In the genomic region with DNA sequence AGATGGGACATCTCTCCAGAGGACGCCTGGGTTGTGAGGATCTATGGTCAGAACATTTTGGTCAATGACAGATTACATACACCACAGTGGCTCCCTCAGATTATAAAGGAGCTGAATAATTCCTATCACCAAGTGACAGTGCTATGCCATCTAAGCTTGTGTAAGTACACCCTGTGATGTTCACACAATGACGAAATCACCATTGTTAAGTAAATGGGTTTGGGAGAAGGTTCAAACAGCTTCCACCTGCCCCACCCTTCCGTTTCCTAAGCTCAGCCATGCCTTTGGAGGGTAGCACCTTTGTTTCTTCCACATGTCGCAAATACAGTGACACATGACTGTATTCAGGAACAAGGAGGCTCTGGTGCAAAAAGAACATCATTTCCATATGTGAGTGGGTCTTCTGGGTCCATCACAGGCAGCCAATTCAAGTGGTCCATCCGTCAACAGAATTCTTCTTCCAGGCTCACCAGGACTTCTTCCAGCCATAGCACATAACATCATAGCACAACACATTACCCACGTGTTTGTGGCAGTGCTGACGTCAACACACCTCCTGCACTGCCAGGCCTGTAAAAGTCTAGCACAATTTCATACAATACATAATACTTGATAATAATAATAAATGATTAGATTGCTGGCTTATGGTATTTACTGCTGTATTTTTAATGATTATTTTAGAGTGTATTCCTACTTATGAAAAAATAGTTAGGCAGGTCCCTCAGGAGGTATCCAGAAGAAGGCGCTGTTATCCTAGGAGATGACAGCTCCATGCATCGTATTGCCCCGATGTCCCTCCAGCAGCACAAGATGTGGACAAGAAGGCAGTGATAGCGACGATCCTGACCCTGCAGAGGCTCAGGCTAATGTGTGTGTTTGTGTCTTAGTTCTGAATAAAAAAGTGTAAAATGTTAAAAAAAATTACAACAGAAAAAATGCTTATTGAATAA, we compare ENCODE assay signal across 12 cellular contexts.
DNase-seq lines count a peak whose midpoint lies in the region; TF ChIP-seq lines count a peak whose summit lies in the region.
"Had no signal": no experiment of that assay in that cellular context is flagged by ENCODE, and none has a peak within 500 bp of the region (broad histone marks: within the 10 kb centered on the region; RNA-seq: fewer than 3 reads in every experiment).

No MANE protein-coding gene starts in this region.

- H3K36me3 ChIP-seq in effector memory CD4-positive, alpha-beta T cell (ENCODE audit: control insufficient read depth, insufficient read depth, low read length) = no peaks in the 10 kb centered on the region
- H3K36me3 ChIP-seq: pancreas had no signal

- H3K4me1 Mint-ChIP-seq in HFFc6 (ENCODE audit: low read depth) = peaks cover 45% of the 10 kb centered on the region
- H3K4me1 Mint-ChIP-seq in activated CD4-positive, alpha-beta T cell treated with anti-CD3 and anti-CD28 coated beads, Interleukin-2, amount 10 ng/mL, durations not matched to agents 24 days and 14 days = peaks cover 14% of the 10 kb centered on the region

- DNase-seq in HFFc6 = no peak
- peak; percentile 91 for DNase-seq in SIG-M5 treated with dmso at 0.1 percent for 504 hours (lab: John Stamatoyannopoulos, UW; ENCODE audit: unreplicated experiment)
- DNase-seq in fibroblast of the aortic adventitia (ENCODE audit: low read depth) = peak; percentile 48
- no peak for DNase-seq in activated CD4-positive, alpha-beta T cell treated with anti-CD3 and anti-CD28 coated beads, Interleukin-2, amount 10 ng/mL, durations not matched to agents 24 days and 14 days
- no peak for DNase-seq in head of caudate nucleus
- no peak for DNase-seq in GM20000 (ENCODE audit: low spot score)
- no peak for DNase-seq in effector memory CD4-positive, alpha-beta T cell
- DNase-seq: activated CD4-positive, CD25-positive, alpha-beta regulatory T cell treated with anti-CD3 and anti-CD28 coated beads, Interleukin-2, amount 50 U/mL, for 72 hours; amygdala; NCI-H345; pancreas had no signal

- no peaks in the 10 kb centered on the region for H3K9me3 ChIP-seq in effector memory CD4-positive, alpha-beta T cell (ENCODE audit: control insufficient read depth, low read length)
- H3K9me3 ChIP-seq: pancreas had no signal

- no peak overlapping the region for H3K27ac Mint-ChIP-seq in HFFc6
- no peak overlapping the region for H3K27ac Mint-ChIP-seq in activated CD4-positive, alpha-beta T cell treated with anti-CD3 and anti-CD28 coated beads, Interleukin-2, amount 10 ng/mL, durations not matched to agents 24 days and 14 days

- intact Hi-C loops in activated CD4-positive, alpha-beta T cell treated with anti-CD3 and anti-CD28 coated beads, Interleukin-2, amount 10 ng/mL, durations not matched to agents 24 days and 14 days (cut with micrococcal nuclease) = no loop called here
- intact Hi-C loops in head of caudate nucleus (cut with DNase I) = no loop called here

- H3K27me3 Mint-ChIP-seq in HFFc6 (ENCODE audit: insufficient read depth) = peaks cover 2% of the 10 kb centered on the region; the same call in 1 of the 2 replicates
- peaks cover 11% of the 10 kb centered on the region for H3K27me3 Mint-ChIP-seq in activated CD4-positive, alpha-beta T cell treated with anti-CD3 and anti-CD28 coated beads, Interleukin-2, amount 10 ng/mL, durations not matched to agents 24 days and 14 days

- H3K9me3 Mint-ChIP-seq in HFFc6 = no peaks in the 10 kb centered on the region
- no peaks in the 10 kb centered on the region for H3K9me3 Mint-ChIP-seq in activated CD4-positive, alpha-beta T cell treated with anti-CD3 and anti-CD28 coated beads, Interleukin-2, amount 10 ng/mL, durations not matched to agents 24 days and 14 days

- peak overlapping the region in 16 of 21 experiments; percentile 21 to 84 (median 62) for H3K27ac ChIP-seq in skin epidermis
- no peak overlapping the region for H3K27ac ChIP-seq in effector memory CD4-positive, alpha-beta T cell (ENCODE audit: insufficient read depth, low read length, poor library complexity, severe bottlenecking)

- H3K4me3 Mint-ChIP-seq in HFFc6 = no peak overlapping the region; the same call in 1 of the 2 replicates
- no peak overlapping the region for H3K4me3 Mint-ChIP-seq in activated CD4-positive, alpha-beta T cell treated with anti-CD3 and anti-CD28 coated beads, Interleukin-2, amount 10 ng/mL, durations not matched to agents 24 days and 14 days

- H3K4me3 ChIP-seq in fibroblast of the aortic adventitia (ENCODE audit: low read depth, low read length) (no peak overlapping the region), skin epidermis (no peak overlapping the region)
- no peak overlapping the region for H3K4me3 ChIP-seq in effector memory CD4-positive, alpha-beta T cell (ENCODE audit: insufficient read depth, low read depth, low read length, poor library complexity, severe bottlenecking)
- H3K4me3 ChIP-seq: pancreas had no signal

- H3K4me1 ChIP-seq in effector memory CD4-positive, alpha-beta T cell (ENCODE audit: control insufficient read depth, insufficient read depth, low read length, poor library complexity, severe bottlenecking) = no peaks in the 10 kb centered on the region
- H3K4me1 ChIP-seq: pancreas had no signal

- H3K27me3 ChIP-seq in effector memory CD4-positive, alpha-beta T cell (replicated peaks; ENCODE audit: control insufficient read depth, insufficient read depth, low read length, poor library complexity, severe bottlenecking) = no peaks in the 10 kb centered on the region
- H3K27me3 ChIP-seq: pancreas had no signal

- H3K36me3 Mint-ChIP-seq in HFFc6 (ENCODE audit: low read depth) = no peaks in the 10 kb centered on the region
- H3K36me3 Mint-ChIP-seq in activated CD4-positive, alpha-beta T cell treated with anti-CD3 and anti-CD28 coated beads, Interleukin-2, amount 10 ng/mL, durations not matched to agents 24 days and 14 days (ENCODE audit: low read depth) = no peaks in the 10 kb centered on the region

- TF ChIP-seq CTCF in HFFc6 (IDR thresholded peaks at IDR 0.05) (peak; percentile 48), fibroblast of the aortic adventitia (IDR thresholded peaks at IDR 0.05; ENCODE audit: insufficient read depth, low read length) (peak; percentile 16), GM20000 (IDR thresholded peaks at IDR 0.05; ENCODE audit: extremely low read depth, missing control alignments) (no peak)

Comparison
In these comparisons a context has a peak if more than half of its experiments do, and no peak if none do; other contexts are left out.
1. DNase-seq: peak in SIG-M5 treated with dmso at 0.1 percent for 504 hours (single experiment) and fibroblast of the aortic adventitia (single experiment); none in HFFc6 (single experiment), activated CD4-positive, alpha-beta T cell treated with anti-CD3 and anti-CD28 coated beads, Interleukin-2, amount 10 ng/mL, durations not matched to agents 24 days and 14 days (single experiment), head of caudate nucleus (0 of 42), GM20000 (single experiment) and effector memory CD4-positive, alpha-beta T cell (0 of 3).